Comparison of ENCODE assay signal across 8 cellular contexts in the genomic region with DNA sequence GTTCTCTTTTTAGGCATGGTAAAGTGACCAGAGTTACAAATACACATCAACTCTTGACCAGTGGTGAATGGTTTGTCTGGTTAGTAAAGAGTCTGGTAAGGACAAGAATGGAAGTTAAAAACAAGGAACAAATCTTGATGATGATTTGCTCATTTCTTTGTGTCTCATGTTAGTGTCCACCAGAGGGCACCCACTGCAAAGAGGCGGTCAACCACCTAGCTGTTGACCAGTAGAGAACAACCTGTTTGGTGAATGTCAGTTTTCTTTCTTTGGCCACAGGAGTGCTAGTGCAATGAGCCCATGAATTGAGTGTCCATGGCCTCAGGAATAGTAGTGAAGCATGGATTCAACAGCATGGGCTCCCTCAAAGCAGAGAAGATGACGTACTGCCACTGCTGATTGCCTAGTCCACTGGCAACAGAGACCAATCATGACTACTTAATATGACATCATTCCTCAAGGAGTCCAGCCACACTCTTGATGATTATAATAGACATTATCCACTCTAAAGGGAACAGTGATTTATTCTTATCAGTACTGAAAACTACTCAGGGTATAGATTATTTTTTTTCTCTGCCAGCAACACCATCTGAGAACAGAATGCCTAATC. TPM values are rescaled to one million over a fixed set of nuclear protein-coding genes. Genes with fewer than 3 reads are reported as not detected.
DNase-seq lines count a peak whose midpoint lies in the region; ATAC-seq and TF ChIP-seq lines count a peak whose summit lies in the region.

No MANE protein-coding gene starts in this region.

- H3K9me2 ChIP-seq in DOHH2 (replicated peaks; ENCODE audit: control insufficient read depth, low read length) = no peaks in the 10 kb centered on the region
- H3K9me2 ChIP-seq in neural cell (ENCODE audit: insufficient read depth, low read length) = no peaks in the 10 kb centered on the region

- H2AFZ ChIP-seq in neural cell (ENCODE audit: low read depth, low read length) = no peak overlapping the region

- peak; percentile 60 for TF ChIP-seq CTCF in DOHH2 (IDR thresholded peaks at IDR 0.05; ENCODE audit: low read depth, low read length, poor library complexity, severe bottlenecking)
- TF ChIP-seq CTCF in neural cell (IDR thresholded peaks at IDR 0.05; ENCODE audit: poor library complexity, severe bottlenecking) = peak; percentile 70

- no peaks in the 10 kb centered on the region for H3K4me1 ChIP-seq in DOHH2 (ENCODE audit: control insufficient read depth, low read length)
- H3K4me1 ChIP-seq in naive thymus-derived CD4-positive, alpha-beta T cell (ENCODE audit: control insufficient read depth in 2 of 2, insufficient read depth in 2 of 2, low read length in 2 of 2) = no peaks in the 10 kb centered on the region

- peak; percentile 48 for ATAC-seq in GM21360 (IDR thresholded peaks at IDR 0.05; ENCODE audit: unreplicated experiment)
- ATAC-seq in activated T-helper 17 cell treated with anti-CD3 and anti-CD28 coated beads, Interleukin-2, amount 50 U/mL, for 72 hours (replicated peaks) = no peak
- ATAC-seq in GM18858 (IDR thresholded peaks at IDR 0.05; ENCODE audit: unreplicated experiment) = no peak
- ATAC-seq in naive thymus-derived CD4-positive, alpha-beta T cell = no peak

- no peak for TF ChIP-seq EP300 in neural cell (conservative IDR thresholded peaks at IDR 0.05; ENCODE audit: poor library complexity, severe bottlenecking)

- no peak overlapping the region for H3K27ac Mint-ChIP-seq in activated T-helper 17 cell treated with anti-CD3 and anti-CD28 coated beads, Interleukin-2, amount 50 U/mL, for 72 hours
- H3K27ac Mint-ChIP-seq in naive thymus-derived CD4-positive, alpha-beta T cell = no peak overlapping the region

- H3K27me3 Mint-ChIP-seq in activated T-helper 17 cell treated with anti-CD3 and anti-CD28 coated beads, Interleukin-2, amount 50 U/mL, for 72 hours = no peaks in the 10 kb centered on the region
- H3K27me3 Mint-ChIP-seq in naive thymus-derived CD4-positive, alpha-beta T cell = no peaks in the 10 kb centered on the region

- H3K4me1 Mint-ChIP-seq in activated T-helper 17 cell treated with anti-CD3 and anti-CD28 coated beads, Interleukin-2, amount 50 U/mL, for 72 hours = no peaks in the 10 kb centered on the region
- peaks cover 0 to 2% (median 0%) of the 10 kb centered on the region in 7 donors for H3K4me1 Mint-ChIP-seq in naive thymus-derived CD4-positive, alpha-beta T cell

- peak; percentile 77 for TF ChIP-seq RAD21 in neural cell (conservative IDR thresholded peaks at IDR 0.05)

- H3K4me3 Mint-ChIP-seq in activated T-helper 17 cell treated with anti-CD3 and anti-CD28 coated beads, Interleukin-2, amount 50 U/mL, for 72 hours = no peak overlapping the region
- no peak overlapping the region for H3K4me3 Mint-ChIP-seq in naive thymus-derived CD4-positive, alpha-beta T cell

- H3K36me3 Mint-ChIP-seq in activated T-helper 17 cell treated with anti-CD3 and anti-CD28 coated beads, Interleukin-2, amount 50 U/mL, for 72 hours (ENCODE audit: low read depth) = no peaks in the 10 kb centered on the region
- H3K36me3 Mint-ChIP-seq in naive thymus-derived CD4-positive, alpha-beta T cell = no peaks in the 10 kb centered on the region

- H3K36me3 ChIP-seq in DOHH2 (ENCODE audit: control insufficient read depth, low read length) (no peaks in the 10 kb centered on the region), neural cell (ENCODE audit: insufficient read depth, low read length) (no peaks in the 10 kb centered on the region)
- no peaks in the 10 kb centered on the region for H3K36me3 ChIP-seq in naive thymus-derived CD4-positive, alpha-beta T cell (ENCODE audit: control insufficient read depth in 2 of 3, insufficient read depth in 3 of 3, low read length in 3 of 3)

- POLR2A ChIA-PET in naive thymus-derived CD4-positive, alpha-beta T cell (lab: Charles Lee) = no interaction called here

- H3F3A ChIP-seq in DOHH2 (ENCODE audit: control insufficient read depth, insufficient read depth) (no peaks in the 10 kb centered on the region), neural cell (ENCODE audit: insufficient read depth, low read length, poor library complexity, severe bottlenecking) (no peaks in the 10 kb centered on the region)

- peak; percentile 15 for DNase-seq in NCI-H146 (lab: John Stamatoyannopoulos, UW)
- DNase-seq in dermis blood vessel endothelial cell = peak; percentile 28
- no peak for DNase-seq in naive thymus-derived CD4-positive, alpha-beta T cell

- no peak overlapping the region for H3K9ac ChIP-seq in neural cell (ENCODE audit: low read length)

- H4K20me1 ChIP-seq in DOHH2 (ENCODE audit: control insufficient read depth, insufficient read depth, low read depth, low read length) (no peaks in the 10 kb centered on the region), neural cell (ENCODE audit: insufficient read depth) (no peaks in the 10 kb centered on the region)

- no peak overlapping the region for H3K4me2 ChIP-seq in DOHH2 (ENCODE audit: low read length)
- no peak overlapping the region for H3K4me2 ChIP-seq in neural cell (ENCODE audit: low read length)

- H3K27me3 ChIP-seq in DOHH2 (ENCODE audit: control insufficient read depth, low read length) (no peaks in the 10 kb centered on the region), neural cell (ENCODE audit: insufficient read depth, low read depth, low read length) (no peaks in the 10 kb centered on the region)
- H3K27me3 ChIP-seq in naive thymus-derived CD4-positive, alpha-beta T cell (ENCODE audit: control insufficient read depth in 2 of 2, insufficient read depth in 2 of 2, low read length in 2 of 2) = no peaks in the 10 kb centered on the region

- CTCF ChIA-PET in naive thymus-derived CD4-positive, alpha-beta T cell (lab: Charles Lee) = no interaction called here

- no peaks in the 10 kb centered on the region for H3K79me2 ChIP-seq in DOHH2 (ENCODE audit: control insufficient read depth, low read length)
- H3K79me2 ChIP-seq in neural cell (replicated peaks; ENCODE audit: insufficient read depth, low read length) = no peaks in the 10 kb centered on the region

- H3K4me3 ChIP-seq in DOHH2 (ENCODE audit: low read length) = no peak overlapping the region
- H3K4me3 ChIP-seq in neural cell (ENCODE audit: low read length) = no peak overlapping the region
- H3K4me3 ChIP-seq in naive thymus-derived CD4-positive, alpha-beta T cell (ENCODE audit: low read length) = no peak overlapping the region

- H3K9me3 ChIP-seq in DOHH2 (ENCODE audit: control insufficient read depth, insufficient read depth, low read length) = no peaks in the 10 kb centered on the region
- no peaks in the 10 kb centered on the region for H3K9me3 ChIP-seq in neural cell (ENCODE audit: low read length)
- H3K9me3 ChIP-seq in naive thymus-derived CD4-positive, alpha-beta T cell (ENCODE audit: control insufficient read depth in 2 of 3, low read length in 3 of 3) = no peaks in the 10 kb centered on the region

- H3K9me3 Mint-ChIP-seq in activated T-helper 17 cell treated with anti-CD3 and anti-CD28 coated beads, Interleukin-2, amount 50 U/mL, for 72 hours = peaks cover 4% of the 10 kb centered on the region
- peaks cover 0 to 6% (median 0%) of the 10 kb centered on the region in 11 donors for H3K9me3 Mint-ChIP-seq in naive thymus-derived CD4-positive, alpha-beta T cell

- H3K27ac ChIP-seq in DOHH2 (ENCODE audit: low read depth, low read length) (no peak overlapping the region), neural cell (ENCODE audit: low read length) (no peak overlapping the region)
- no peak overlapping the region for H3K27ac ChIP-seq in naive thymus-derived CD4-positive, alpha-beta T cell (ENCODE audit: low read depth, low read length)

- intact Hi-C loops in naive thymus-derived CD4-positive, alpha-beta T cell (cut with micrococcal nuclease) = no loop called here

TF ChIP-seq in neural cell, 6 proteins besides CTCF, POLR2A, EP300 and RAD21:
- TF ChIP-seq SMC3 (conservative IDR thresholded peaks at IDR 0.05; ENCODE audit: poor library complexity) (peak; percentile 76), EZH2 (IDR thresholded peaks at IDR 0.05; ENCODE audit: borderline replicate concordance, insufficient read depth, low read length, poor library complexity, severe bottlenecking) (no peak)

RNA-seq across cellular contexts. Expression of gene CNTN6, which starts 10.7 kb away (rescaled TPM):
- total RNA-seq in dermis blood vessel endothelial cell = not detected in 2 replicates
- polyA plus RNA-seq in neural cell = 1.7 and 1.8 TPM in 2 replicates
- polyA minus RNA-seq in neural cell = 5.8 and 8.2 TPM in 2 replicates
- total RNA-seq in activated T-helper 17 cell treated with anti-CD3 and anti-CD28 coated beads, Interleukin-2, amount 50 U/mL, for 72 hours = not detected
- not detected for total RNA-seq in naive thymus-derived CD4-positive, alpha-beta T cell
- polyA plus RNA-seq in naive thymus-derived CD4-positive, alpha-beta T cell = not detected

Comparison
In these comparisons a context has a peak if more than half of its experiments do, and no peak if none do; other contexts are left out.
1. DNase-seq: peak in NCI-H146 (single experiment) and dermis blood vessel endothelial cell (single experiment); none in naive thymus-derived CD4-positive, alpha-beta T cell (0 of 9).